Comparison of ENCODE assay signal across 17 cellular contexts in the genomic region with DNA sequence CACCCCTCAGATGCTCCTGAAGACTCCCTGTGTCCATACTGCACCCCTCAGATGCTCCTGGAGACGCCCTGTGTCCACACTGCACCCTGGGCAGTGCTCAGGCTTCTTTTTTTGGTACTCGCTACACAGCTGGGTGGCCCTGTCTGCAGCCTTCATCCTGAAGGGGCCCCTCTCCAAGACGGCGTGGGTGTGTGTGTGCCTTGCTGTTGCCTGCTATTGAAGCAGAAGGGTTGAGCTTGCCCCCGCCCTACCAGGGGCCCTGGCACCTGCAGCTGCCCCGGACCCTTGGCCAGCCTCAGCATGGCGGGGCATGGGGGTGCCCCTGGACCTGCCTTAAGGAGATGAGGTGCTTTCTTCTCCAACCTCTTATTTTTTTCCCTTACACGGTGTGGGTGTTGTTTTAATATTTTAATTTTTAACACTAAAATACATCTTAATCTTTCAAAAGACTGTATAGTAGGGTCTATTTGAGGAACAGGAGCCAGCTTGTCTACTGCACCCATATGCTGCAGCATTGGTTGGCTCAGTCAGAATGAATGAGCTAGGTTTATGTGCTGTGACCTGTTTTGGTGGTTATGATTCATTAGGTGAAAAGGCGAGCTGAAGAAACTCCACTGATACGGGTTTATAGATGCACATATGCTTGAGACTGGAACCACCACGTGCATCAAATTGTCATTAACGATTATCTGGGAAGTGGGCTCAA.
A peak's percentile ranks its signal among the peaks of the same experiment; 100 is the strongest.
DNase-seq lines count a peak whose midpoint lies in the region; ATAC-seq and TF ChIP-seq lines count a peak whose summit lies in the region.
"Had no signal": no experiment of that assay in that cellular context is flagged by ENCODE, and none has a peak within 500 bp of the region (broad histone marks: within the 10 kb centered on the region; RNA-seq: fewer than 3 reads in every experiment).

No MANE protein-coding gene starts in this region.

- H3K36me3 Mint-ChIP-seq in Caco-2 (ENCODE audit: insufficient read depth, unreplicated experiment), result peaks cover 24% of the 10 kb centered on the region
- peaks cover 4% of the 10 kb centered on the region for H3K36me3 Mint-ChIP-seq in activated T-cell treated with anti-CD3 and anti-CD28 coated beads, Interleukin-2, amount 50 U/mL, for 4 hours (ENCODE audit: insufficient read depth)
- H3K36me3 Mint-ChIP-seq in activated CD4-positive, alpha-beta T cell treated with anti-CD3 and anti-CD28 coated beads, Interleukin-2, amount 10 ng/mL, durations not matched to agents 7 days and 5 days (ENCODE audit: low read depth), result peaks cover 4% of the 10 kb centered on the region

- intact Hi-C loops in Caco-2 (cut with micrococcal nuclease; ENCODE audit: unreplicated experiment), result no loop called here

- H3K27me3 Mint-ChIP-seq in Caco-2 (ENCODE audit: insufficient read depth, unreplicated experiment), result no peaks in the 10 kb centered on the region
- H3K27me3 Mint-ChIP-seq in activated T-cell treated with anti-CD3 and anti-CD28 coated beads, Interleukin-2, amount 50 U/mL, for 4 hours (ENCODE audit: low read depth), result no peaks in the 10 kb centered on the region
- no peaks in the 10 kb centered on the region for H3K27me3 Mint-ChIP-seq in activated CD4-positive, alpha-beta T cell treated with anti-CD3 and anti-CD28 coated beads, Interleukin-2, amount 10 ng/mL, durations not matched to agents 7 days and 5 days

- no peak overlapping the region for H3K27ac Mint-ChIP-seq in Caco-2 (ENCODE audit: unreplicated experiment)
- no peak overlapping the region for H3K27ac Mint-ChIP-seq in activated CD4-positive, alpha-beta T cell treated with anti-CD3 and anti-CD28 coated beads, Interleukin-2, amount 10 ng/mL, durations not matched to agents 7 days and 5 days
- H3K27ac Mint-ChIP-seq: activated T-helper 1 cell treated with anti-CD3 and anti-CD28 coated beads, Interleukin-12 subunit alpha, Interleukin-12 subunit beta, Interleukin-2, Interleukin-4 antibody, amounts not matched to agents 30 ng/mL and 10 ng/mL and 1 ng/mL, durations not matched to agents 14 hours and 24 hours and 36 hours had no signal

- no peaks in the 10 kb centered on the region for H3K9me3 ChIP-seq in Caco-2
- H3K9me3 ChIP-seq: left lung, MG63, testis had no signal

- H3K27ac ChIP-seq in angular gyrus (ENCODE audit: low read depth, low read length), result peak overlapping the region; percentile 82
- H3K27ac ChIP-seq in foreskin keratinocyte, result no peak overlapping the region
- H3K27ac ChIP-seq: left lung, testis had no signal

- no peaks in the 10 kb centered on the region; the same call in none of the 2 replicates for H3K36me3 ChIP-seq in H7 (replicated peaks; ENCODE audit: control insufficient read depth, insufficient read depth, low read length)
- no peaks in the 10 kb centered on the region for H3K36me3 ChIP-seq in Caco-2 (ENCODE audit: control insufficient read depth, insufficient read depth, low read length)
- H3K36me3 ChIP-seq: MG63 had no signal

- no peak overlapping the region for H3K4me3 Mint-ChIP-seq in Caco-2 (ENCODE audit: unreplicated experiment)
- H3K4me3 Mint-ChIP-seq in activated T-cell treated with anti-CD3 and anti-CD28 coated beads, Interleukin-2, amount 50 U/mL, for 4 hours, result no peak overlapping the region
- H3K4me3 Mint-ChIP-seq in activated CD4-positive, alpha-beta T cell treated with anti-CD3 and anti-CD28 coated beads, Interleukin-2, amount 10 ng/mL, durations not matched to agents 7 days and 5 days, result no peak overlapping the region
- H3K4me3 Mint-ChIP-seq: activated T-helper 1 cell treated with anti-CD3 and anti-CD28 coated beads, Interleukin-12 subunit alpha, Interleukin-12 subunit beta, Interleukin-2, Interleukin-4 antibody, amounts not matched to agents 30 ng/mL and 10 ng/mL and 1 ng/mL, durations not matched to agents 14 hours and 24 hours and 36 hours had no signal

- H3K4me3 ChIP-seq in AG10803 (ENCODE audit: low read length) (no peak overlapping the region), H7 (ENCODE audit: insufficient read depth, low read depth, low read length) (no peak overlapping the region), Caco-2 (ENCODE audit: low read depth, low read length) (no peak overlapping the region)
- H3K4me3 ChIP-seq: left lung, MG63, testis had no signal

- no peaks in the 10 kb centered on the region for H3K9me3 Mint-ChIP-seq in Caco-2 (ENCODE audit: unreplicated experiment)
- no peaks in the 10 kb centered on the region for H3K9me3 Mint-ChIP-seq in activated T-cell treated with anti-CD3 and anti-CD28 coated beads, Interleukin-2, amount 50 U/mL, for 4 hours
- H3K9me3 Mint-ChIP-seq in activated CD4-positive, alpha-beta T cell treated with anti-CD3 and anti-CD28 coated beads, Interleukin-2, amount 10 ng/mL, durations not matched to agents 7 days and 5 days, result no peaks in the 10 kb centered on the region
- H3K9me3 Mint-ChIP-seq: activated T-helper 1 cell treated with anti-CD3 and anti-CD28 coated beads, Interleukin-12 subunit alpha, Interleukin-12 subunit beta, Interleukin-2, Interleukin-4 antibody, amounts not matched to agents 30 ng/mL and 10 ng/mL and 1 ng/mL, durations not matched to agents 14 hours and 24 hours and 36 hours had no signal

- no peaks in the 10 kb centered on the region for H3K27me3 ChIP-seq in H7 (ENCODE audit: control insufficient read depth, insufficient read depth, low read length)
- no peaks in the 10 kb centered on the region for H3K27me3 ChIP-seq in foreskin keratinocyte
- H3K27me3 ChIP-seq in Caco-2 (replicated peaks; ENCODE audit: control insufficient read depth, insufficient read depth, low read length), result no peaks in the 10 kb centered on the region
- H3K27me3 ChIP-seq: left lung, MG63, testis had no signal

- no TSS peak for BruUV-seq in Caco-2 (replicated peaks; lab: Mats Ljungman, UMichigan)

- ATAC-seq in foreskin keratinocyte, result peak; percentile 95
- no peak for ATAC-seq in activated T-cell treated with anti-CD3 and anti-CD28 coated beads, Interleukin-2, amount 50 U/mL, for 4 hours
- ATAC-seq: left lung, SK-N-SH treated with all-trans-retinoic acid at 6 μM for 48 hours had no signal

- TF ChIP-seq CTCF in AG10803 (conservative IDR thresholded peaks at IDR 0.05; ENCODE audit: low read length) (no peak), foreskin keratinocyte (conservative IDR thresholded peaks at IDR 0.05) (no peak), Caco-2 (IDR thresholded peaks at IDR 0.05; ENCODE audit: insufficient read depth in 1 of 2, low read depth in 1 of 2, low read length in 1 of 2, severe bottlenecking in 1 of 2, unreplicated experiment in 1 of 2) (no peak)

- DNase-seq in AG10803 (ENCODE audit: low read depth) (peak; percentile 12), H7 (peak; percentile 14), foreskin keratinocyte (peak; percentile 86 to 94), GOT3 (lab: John Stamatoyannopoulos, UW) (no peak), Caco-2 (no peak)
- DNase-seq in activated T-cell treated with anti-CD3 and anti-CD28 coated beads, Interleukin-2, amount 50 U/mL, for 4 hours, result no peak
- DNase-seq in activated CD4-positive, alpha-beta T cell treated with anti-CD3 and anti-CD28 coated beads, Interleukin-2, amount 10 ng/mL, durations not matched to agents 7 days and 5 days, result no peak
- DNase-seq: activated CD4-positive, alpha-beta T cell treated with anti-CD3 and anti-CD28 coated beads, Interleukin-2, amount 50 U/mL, for 4 hours; cortex of kidney; left lung; MG63; NCI-H2029 treated with DMSO at 0.1 percent for 48 hours; stimulated activated CD4-positive, alpha-beta T cell treated with anti-CD3 and anti-CD28 coated beads, Interleukin-2, amount 100 ng/mL, for 48 hours; testis had no signal

- CTCF ChIA-PET in Caco-2 (lab: Charles Lee), result interaction anchor here (3.6 kb wide), 1 partner anchor 233 kb away, joined by 30 read pairs; no protein-coding TSS in a partner anchor
- CTCF ChIA-PET in activated CD4-positive, alpha-beta T cell treated with anti-CD3 and anti-CD28 coated beads, Interleukin-2, amount 10 ng/mL, durations not matched to agents 7 days and 5 days (lab: Charles Lee), result interaction anchor here (0.6 kb wide), 1 partner anchor 27 kb away, joined by 3 read pairs; no protein-coding TSS in a partner anchor

- POLR2A ChIA-PET in Caco-2 (lab: Charles Lee), result interaction anchor here (0.6 kb wide), 1 partner anchor 227 kb away, joined by 5 read pairs; no protein-coding TSS in a partner anchor
- POLR2A ChIA-PET in activated CD4-positive, alpha-beta T cell treated with anti-CD3 and anti-CD28 coated beads, Interleukin-2, amount 10 ng/mL, durations not matched to agents 7 days and 5 days (lab: Charles Lee), result no interaction called here

- H3K4me1 ChIP-seq in foreskin keratinocyte, result peaks cover 3% of the 10 kb centered on the region
- peaks cover 4% of the 10 kb centered on the region; the same call in 1 of the 2 replicates for H3K4me1 ChIP-seq in Caco-2
- H3K4me1 ChIP-seq: left lung, testis had no signal

- H3K4me1 Mint-ChIP-seq in Caco-2 (ENCODE audit: low read depth, unreplicated experiment), result no peaks in the 10 kb centered on the region
- H3K4me1 Mint-ChIP-seq in activated T-cell treated with anti-CD3 and anti-CD28 coated beads, Interleukin-2, amount 50 U/mL, for 4 hours (ENCODE audit: low read depth), result no peaks in the 10 kb centered on the region
- H3K4me1 Mint-ChIP-seq in activated CD4-positive, alpha-beta T cell treated with anti-CD3 and anti-CD28 coated beads, Interleukin-2, amount 10 ng/mL, durations not matched to agents 7 days and 5 days, result no peaks in the 10 kb centered on the region

Comparison
In these comparisons a context has a peak if more than half of its experiments do, and no peak if none do; other contexts are left out.
1. DNase-seq: peak in AG10803 (single experiment), H7 (single experiment) and foreskin keratinocyte (2 of 2); none in GOT3 (single experiment), Caco-2 (0 of 2), activated T-cell treated with anti-CD3 and anti-CD28 coated beads, Interleukin-2, amount 50 U/mL, for 4 hours (single experiment) and activated CD4-positive, alpha-beta T cell treated with anti-CD3 and anti-CD28 coated beads, Interleukin-2, amount 10 ng/mL, durations not matched to agents 7 days and 5 days (single experiment).